31 cellular contexts compared by ENCODE assay signal in genomic region chr18:59372975-59373374, GRCh38. TPM values are rescaled to one million over a fixed set of nuclear protein-coding genes. Genes with fewer than 3 reads are reported as not detected.
"Had no signal": no experiment of that assay in that cellular context is flagged by ENCODE, and none has a peak within 500 bp of the region (broad histone marks: within the 10 kb centered on the region; RNA-seq: fewer than 3 reads in every experiment).

No MANE protein-coding gene starts in this region.

- H3K36me3 ChIP-seq: colonic mucosa, esophagus squamous epithelium, heart right ventricle, right atrium auricular region, stomach, thyroid gland had no signal

- H3K9me3 ChIP-seq: colonic mucosa, esophagus squamous epithelium, right atrium auricular region, thyroid gland had no signal

- H3K4me3 ChIP-seq: colonic mucosa, esophagus squamous epithelium, heart right ventricle, lung, right atrium auricular region, smooth muscle cell, stomach, thyroid gland had no signal

- DNase-seq: colonic mucosa; effector CD8-positive, alpha-beta T cell; endodermal cell; esophagus squamous epithelium; foreskin melanocyte; glutamatergic neuron; heart right ventricle; hippocampal formation; immature natural killer cell; islet precursor cell; left cardiac atrium; natural killer cell; stimulated activated CD4-positive, alpha-beta T cell treated with anti-CD3 and anti-CD28 coated beads, Interleukin-12 subunit alpha, Interleukin-12 subunit beta, amount 100 ng/mL, for 4 hours; stimulated activated CD4-positive, alpha-beta T cell treated with anti-CD3 and anti-CD28 coated beads, Interleukin-2, amount 100 ng/mL, for 24 hours; stimulated activated CD4-positive, alpha-beta T cell treated with anti-CD3 and anti-CD28 coated beads, Interleukin-4, amount 100 ng/mL, for 24 hours; stimulated activated naive CD4-positive, alpha-beta T cell treated with Interleukin-2 at 50 U/mL for 16 hours; stomach; thyroid gland had no signal

- H3K27ac ChIP-seq: colonic mucosa, heart right ventricle, parathyroid adenoma, right atrium auricular region, stomach, thyroid gland had no signal

- H3K27me3 ChIP-seq: colonic mucosa, right atrium auricular region, thyroid gland had no signal

- H3K4me1 ChIP-seq: colonic mucosa, parathyroid adenoma, stomach, thyroid gland had no signal

- ATAC-seq: heart right ventricle; left cardiac atrium; natural killer cell; sciatic nerve; stimulated activated effector memory CD8-positive, alpha-beta T cell treated with anti-CD3 and anti-CD28 coated beads, Interleukin-12 subunit alpha, Interleukin-12 subunit beta, amount 100 ng/mL, for 72 hours had no signal

RNA-seq across cellular contexts. Expression of gene CPLX4, which starts 54.5 kb away (rescaled TPM):
- total RNA-seq: chondrocyte, colonic mucosa, endodermal cell, epithelial cell of proximal tubule, left cardiac atrium, liver, lung, natural killer cell, osteoblast, progenitor cell of endocrine pancreas, right atrium auricular region, sciatic nerve, smooth muscle cell, stomach, subcutaneous adipose tissue, thyroid gland, urinary bladder had no signal
